Comparison of ENCODE assay signal across 1 cellular context in the genomic region with DNA sequence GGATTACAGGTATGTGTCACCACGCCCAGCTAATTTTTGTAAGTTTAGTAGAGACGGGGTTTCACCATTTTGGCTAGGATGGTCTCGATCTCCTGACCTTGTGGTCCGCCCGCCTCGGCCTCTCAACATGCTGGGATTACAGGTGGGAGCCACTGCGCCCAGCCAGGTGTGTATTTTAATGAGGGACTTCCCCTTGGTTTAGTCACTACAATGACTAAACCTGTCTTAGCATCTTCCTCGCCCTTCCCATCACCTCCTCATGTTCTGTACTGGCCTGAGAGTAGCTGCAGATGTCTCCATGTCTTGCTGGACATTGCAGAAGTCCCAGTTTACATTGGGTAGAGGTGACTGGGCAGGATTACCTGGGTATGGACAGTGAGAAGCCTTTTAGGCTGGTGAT.
TF ChIP-seq lines count a peak whose summit lies in the region.

No MANE protein-coding gene starts in this region.

TF ChIP-seq in GM12878, 131 proteins besides CTCF, POLR2A, EP300 and RAD21:
- TF ChIP-seq ZZZ3 (IDR thresholded peaks at IDR 0.05; ENCODE audit: control insufficient read depth, insufficient read length, low read depth) (no peak), RAD51 (IDR thresholded peaks at IDR 0.05) (no peak), FOXK2 (IDR thresholded peaks at IDR 0.05) (no peak), POU2F2 (IDR thresholded peaks at IDR 0.05; ENCODE audit: borderline replicate concordance, low read depth, low read length) (no peak), CREB1 (IDR thresholded peaks at IDR 0.05; ENCODE audit: low read depth) (no peak), ZNF274 (IDR thresholded peaks at IDR 0.05; ENCODE audit: insufficient read depth, insufficient read length) (no peak), SMARCA5 (IDR thresholded peaks at IDR 0.05) (no peak), ESRRA (IDR thresholded peaks at IDR 0.05; ENCODE audit: low read length) (no peak), STAT1 (conservative IDR thresholded peaks at IDR 0.05) (no peak), BACH1 (IDR thresholded peaks at IDR 0.05; ENCODE audit: borderline replicate concordance) (no peak), SMC3 (IDR thresholded peaks at IDR 0.05; ENCODE audit: borderline replicate concordance, low read length) (no peak), MTA2 (IDR thresholded peaks at IDR 0.05; ENCODE audit: low read depth) (no peak)
- TF ChIP-seq, protein P1, sequence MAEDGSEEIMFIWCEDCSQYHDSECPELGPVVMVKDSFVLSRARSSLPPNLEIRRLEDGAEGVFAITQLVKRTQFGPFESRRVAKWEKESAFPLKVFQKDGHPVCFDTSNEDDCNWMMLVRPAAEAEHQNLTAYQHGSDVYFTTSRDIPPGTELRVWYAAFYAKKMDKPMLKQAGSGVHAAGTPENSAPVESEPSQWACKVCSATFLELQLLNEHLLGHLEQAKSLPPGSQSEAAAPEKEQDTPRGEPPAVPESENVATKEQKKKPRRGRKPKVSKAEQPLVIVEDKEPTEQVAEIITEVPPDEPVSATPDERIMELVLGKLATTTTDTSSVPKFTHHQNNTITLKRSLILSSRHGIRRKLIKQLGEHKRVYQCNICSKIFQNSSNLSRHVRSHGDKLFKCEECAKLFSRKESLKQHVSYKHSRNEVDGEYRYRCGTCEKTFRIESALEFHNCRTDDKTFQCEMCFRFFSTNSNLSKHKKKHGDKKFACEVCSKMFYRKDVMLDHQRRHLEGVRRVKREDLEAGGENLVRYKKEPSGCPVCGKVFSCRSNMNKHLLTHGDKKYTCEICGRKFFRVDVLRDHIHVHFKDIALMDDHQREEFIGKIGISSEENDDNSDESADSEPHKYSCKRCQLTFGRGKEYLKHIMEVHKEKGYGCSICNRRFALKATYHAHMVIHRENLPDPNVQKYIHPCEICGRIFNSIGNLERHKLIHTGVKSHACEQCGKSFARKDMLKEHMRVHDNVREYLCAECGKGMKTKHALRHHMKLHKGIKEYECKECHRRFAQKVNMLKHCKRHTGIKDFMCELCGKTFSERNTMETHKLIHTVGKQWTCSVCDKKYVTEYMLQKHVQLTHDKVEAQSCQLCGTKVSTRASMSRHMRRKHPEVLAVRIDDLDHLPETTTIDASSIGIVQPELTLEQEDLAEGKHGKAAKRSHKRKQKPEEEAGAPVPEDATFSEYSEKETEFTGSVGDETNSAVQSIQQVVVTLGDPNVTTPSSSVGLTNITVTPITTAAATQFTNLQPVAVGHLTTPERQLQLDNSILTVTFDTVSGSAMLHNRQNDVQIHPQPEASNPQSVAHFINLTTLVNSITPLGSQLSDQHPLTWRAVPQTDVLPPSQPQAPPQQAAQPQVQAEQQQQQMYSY (CRISPR knock-in tag; IDR thresholded peaks at IDR 0.05) = no peak
- TF ChIP-seq, protein P2, sequence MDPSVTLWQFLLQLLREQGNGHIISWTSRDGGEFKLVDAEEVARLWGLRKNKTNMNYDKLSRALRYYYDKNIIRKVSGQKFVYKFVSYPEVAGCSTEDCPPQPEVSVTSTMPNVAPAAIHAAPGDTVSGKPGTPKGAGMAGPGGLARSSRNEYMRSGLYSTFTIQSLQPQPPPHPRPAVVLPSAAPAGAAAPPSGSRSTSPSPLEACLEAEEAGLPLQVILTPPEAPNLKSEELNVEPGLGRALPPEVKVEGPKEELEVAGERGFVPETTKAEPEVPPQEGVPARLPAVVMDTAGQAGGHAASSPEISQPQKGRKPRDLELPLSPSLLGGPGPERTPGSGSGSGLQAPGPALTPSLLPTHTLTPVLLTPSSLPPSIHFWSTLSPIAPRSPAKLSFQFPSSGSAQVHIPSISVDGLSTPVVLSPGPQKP (IDR thresholded peaks at IDR 0.05; ENCODE audit: low read depth, low read length) = no peak
- TF ChIP-seq, protein P3, sequence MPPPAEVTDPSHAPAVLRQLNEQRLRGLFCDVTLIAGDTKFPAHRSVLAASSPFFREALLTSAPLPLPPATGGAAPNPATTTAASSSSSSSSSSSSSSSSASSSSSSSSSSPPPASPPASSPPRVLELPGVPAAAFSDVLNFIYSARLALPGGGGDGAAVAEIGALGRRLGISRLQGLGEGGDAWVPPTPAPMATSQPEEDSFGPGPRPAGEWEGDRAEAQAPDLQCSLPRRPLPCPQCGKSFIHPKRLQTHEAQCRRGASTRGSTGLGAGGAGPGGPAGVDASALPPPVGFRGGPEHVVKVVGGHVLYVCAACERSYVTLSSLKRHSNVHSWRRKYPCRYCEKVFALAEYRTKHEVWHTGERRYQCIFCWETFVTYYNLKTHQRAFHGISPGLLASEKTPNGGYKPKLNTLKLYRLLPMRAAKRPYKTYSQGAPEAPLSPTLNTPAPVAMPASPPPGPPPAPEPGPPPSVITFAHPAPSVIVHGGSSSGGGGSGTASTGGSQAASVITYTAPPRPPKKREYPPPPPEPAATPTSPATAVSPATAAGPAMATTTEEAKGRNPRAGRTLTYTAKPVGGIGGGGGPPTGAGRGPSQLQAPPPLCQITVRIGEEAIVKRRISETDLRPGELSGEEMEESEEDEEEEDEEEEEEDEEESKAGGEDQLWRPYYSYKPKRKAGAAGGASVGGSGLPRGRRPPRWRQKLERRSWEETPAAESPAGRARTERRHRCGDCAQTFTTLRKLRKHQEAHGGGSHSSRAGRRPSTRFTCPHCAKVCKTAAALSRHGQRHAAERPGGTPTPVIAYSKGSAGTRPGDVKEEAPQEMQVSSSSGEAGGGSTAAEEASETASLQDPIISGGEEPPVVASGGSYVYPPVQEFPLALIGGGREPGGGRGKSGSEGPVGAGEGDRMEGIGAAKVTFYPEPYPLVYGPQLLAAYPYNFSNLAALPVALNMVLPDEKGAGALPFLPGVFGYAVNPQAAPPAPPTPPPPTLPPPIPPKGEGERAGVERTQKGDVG (CRISPR knock-in tag; IDR thresholded peaks at IDR 0.05) = no peak
- TF ChIP-seq, protein P4, sequence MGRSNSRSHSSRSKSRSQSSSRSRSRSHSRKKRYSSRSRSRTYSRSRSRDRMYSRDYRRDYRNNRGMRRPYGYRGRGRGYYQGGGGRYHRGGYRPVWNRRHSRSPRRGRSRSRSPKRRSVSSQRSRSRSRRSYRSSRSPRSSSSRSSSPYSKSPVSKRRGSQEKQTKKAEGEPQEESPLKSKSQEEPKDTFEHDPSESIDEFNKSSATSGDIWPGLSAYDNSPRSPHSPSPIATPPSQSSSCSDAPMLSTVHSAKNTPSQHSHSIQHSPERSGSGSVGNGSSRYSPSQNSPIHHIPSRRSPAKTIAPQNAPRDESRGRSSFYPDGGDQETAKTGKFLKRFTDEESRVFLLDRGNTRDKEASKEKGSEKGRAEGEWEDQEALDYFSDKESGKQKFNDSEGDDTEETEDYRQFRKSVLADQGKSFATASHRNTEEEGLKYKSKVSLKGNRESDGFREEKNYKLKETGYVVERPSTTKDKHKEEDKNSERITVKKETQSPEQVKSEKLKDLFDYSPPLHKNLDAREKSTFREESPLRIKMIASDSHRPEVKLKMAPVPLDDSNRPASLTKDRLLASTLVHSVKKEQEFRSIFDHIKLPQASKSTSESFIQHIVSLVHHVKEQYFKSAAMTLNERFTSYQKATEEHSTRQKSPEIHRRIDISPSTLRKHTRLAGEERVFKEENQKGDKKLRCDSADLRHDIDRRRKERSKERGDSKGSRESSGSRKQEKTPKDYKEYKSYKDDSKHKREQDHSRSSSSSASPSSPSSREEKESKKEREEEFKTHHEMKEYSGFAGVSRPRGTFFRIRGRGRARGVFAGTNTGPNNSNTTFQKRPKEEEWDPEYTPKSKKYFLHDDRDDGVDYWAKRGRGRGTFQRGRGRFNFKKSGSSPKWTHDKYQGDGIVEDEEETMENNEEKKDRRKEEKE (IDR thresholded peaks at IDR 0.05) = no peak
- TF ChIP-seq, protein P5, sequence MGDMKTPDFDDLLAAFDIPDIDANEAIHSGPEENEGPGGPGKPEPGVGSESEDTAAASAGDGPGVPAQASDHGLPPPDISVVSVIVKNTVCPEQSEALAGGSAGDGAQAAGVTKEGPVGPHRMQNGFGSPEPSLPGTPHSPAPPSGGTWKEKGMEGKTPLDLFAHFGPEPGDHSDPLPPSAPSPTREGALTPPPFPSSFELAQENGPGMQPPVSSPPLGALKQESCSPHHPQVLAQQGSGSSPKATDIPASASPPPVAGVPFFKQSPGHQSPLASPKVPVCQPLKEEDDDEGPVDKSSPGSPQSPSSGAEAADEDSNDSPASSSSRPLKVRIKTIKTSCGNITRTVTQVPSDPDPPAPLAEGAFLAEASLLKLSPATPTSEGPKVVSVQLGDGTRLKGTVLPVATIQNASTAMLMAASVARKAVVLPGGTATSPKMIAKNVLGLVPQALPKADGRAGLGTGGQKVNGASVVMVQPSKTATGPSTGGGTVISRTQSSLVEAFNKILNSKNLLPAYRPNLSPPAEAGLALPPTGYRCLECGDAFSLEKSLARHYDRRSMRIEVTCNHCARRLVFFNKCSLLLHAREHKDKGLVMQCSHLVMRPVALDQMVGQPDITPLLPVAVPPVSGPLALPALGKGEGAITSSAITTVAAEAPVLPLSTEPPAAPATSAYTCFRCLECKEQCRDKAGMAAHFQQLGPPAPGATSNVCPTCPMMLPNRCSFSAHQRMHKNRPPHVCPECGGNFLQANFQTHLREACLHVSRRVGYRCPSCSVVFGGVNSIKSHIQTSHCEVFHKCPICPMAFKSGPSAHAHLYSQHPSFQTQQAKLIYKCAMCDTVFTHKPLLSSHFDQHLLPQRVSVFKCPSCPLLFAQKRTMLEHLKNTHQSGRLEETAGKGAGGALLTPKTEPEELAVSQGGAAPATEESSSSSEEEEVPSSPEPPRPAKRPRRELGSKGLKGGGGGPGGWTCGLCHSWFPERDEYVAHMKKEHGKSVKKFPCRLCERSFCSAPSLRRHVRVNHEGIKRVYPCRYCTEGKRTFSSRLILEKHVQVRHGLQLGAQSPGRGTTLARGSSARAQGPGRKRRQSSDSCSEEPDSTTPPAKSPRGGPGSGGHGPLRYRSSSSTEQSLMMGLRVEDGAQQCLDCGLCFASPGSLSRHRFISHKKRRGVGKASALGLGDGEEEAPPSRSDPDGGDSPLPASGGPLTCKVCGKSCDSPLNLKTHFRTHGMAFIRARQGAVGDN (IDR thresholded peaks at IDR 0.05) = no peak
- TF ChIP-seq, protein P6, sequence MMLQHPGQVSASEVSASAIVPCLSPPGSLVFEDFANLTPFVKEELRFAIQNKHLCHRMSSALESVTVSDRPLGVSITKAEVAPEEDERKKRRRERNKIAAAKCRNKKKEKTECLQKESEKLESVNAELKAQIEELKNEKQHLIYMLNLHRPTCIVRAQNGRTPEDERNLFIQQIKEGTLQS (IDR thresholded peaks at IDR 0.05; ENCODE audit: borderline replicate concordance, extremely low read depth, low read depth, low read length) = no peak
- TF ChIP-seq, protein P7, sequence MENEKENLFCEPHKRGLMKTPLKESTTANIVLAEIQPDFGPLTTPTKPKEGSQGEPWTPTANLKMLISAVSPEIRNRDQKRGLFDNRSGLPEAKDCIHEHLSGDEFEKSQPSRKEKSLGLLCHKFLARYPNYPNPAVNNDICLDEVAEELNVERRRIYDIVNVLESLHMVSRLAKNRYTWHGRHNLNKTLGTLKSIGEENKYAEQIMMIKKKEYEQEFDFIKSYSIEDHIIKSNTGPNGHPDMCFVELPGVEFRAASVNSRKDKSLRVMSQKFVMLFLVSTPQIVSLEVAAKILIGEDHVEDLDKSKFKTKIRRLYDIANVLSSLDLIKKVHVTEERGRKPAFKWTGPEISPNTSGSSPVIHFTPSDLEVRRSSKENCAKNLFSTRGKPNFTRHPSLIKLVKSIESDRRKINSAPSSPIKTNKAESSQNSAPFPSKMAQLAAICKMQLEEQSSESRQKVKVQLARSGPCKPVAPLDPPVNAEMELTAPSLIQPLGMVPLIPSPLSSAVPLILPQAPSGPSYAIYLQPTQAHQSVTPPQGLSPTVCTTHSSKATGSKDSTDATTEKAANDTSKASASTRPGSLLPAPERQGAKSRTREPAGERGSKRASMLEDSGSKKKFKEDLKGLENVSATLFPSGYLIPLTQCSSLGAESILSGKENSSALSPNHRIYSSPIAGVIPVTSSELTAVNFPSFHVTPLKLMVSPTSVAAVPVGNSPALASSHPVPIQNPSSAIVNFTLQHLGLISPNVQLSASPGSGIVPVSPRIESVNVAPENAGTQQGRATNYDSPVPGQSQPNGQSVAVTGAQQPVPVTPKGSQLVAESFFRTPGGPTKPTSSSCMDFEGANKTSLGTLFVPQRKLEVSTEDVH (IDR thresholded peaks at IDR 0.05; ENCODE audit: low read depth, partially characterized antibody) = no peak
TF ChIP-seq in GM12878: peak in this region for 0.
